In the genomic region with DNA sequence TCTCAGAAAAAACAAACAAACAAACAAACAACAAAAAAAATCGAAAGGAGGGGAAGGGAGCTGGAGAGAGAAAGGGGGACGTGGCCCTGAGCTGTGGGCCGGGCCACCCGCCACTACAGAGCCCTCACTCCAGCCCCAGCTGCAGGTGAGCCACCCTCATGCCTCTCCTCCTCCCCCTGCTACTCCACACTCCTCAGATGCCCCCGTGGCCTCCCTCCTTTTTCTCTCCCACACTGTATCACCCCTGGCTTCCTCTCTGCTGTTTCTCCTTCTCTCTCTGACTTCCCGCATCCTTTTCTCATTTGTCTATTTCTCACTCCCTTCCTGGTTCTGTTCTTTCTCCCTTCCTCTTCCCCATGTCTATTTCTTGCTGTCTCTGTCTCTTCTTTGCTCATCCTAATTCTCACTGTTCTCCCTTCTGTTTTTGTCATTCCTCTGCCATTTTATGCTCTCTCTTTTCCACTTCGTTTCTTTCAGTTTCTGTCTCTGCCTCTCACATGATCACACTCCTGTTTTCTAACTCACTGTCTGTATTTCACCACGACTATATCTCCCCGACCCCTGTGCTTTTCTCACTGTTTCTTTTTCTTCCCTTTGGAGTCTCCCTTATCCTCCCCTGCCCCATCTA, we compare ENCODE assay signal across 1 cellular context.
TF ChIP-seq lines count a peak whose summit lies in the region.

No MANE protein-coding gene starts in this region.

TF ChIP-seq in GM23338, 12 proteins besides CTCF, POLR2A, EP300 and RAD21:
- TF ChIP-seq, protein P1, sequence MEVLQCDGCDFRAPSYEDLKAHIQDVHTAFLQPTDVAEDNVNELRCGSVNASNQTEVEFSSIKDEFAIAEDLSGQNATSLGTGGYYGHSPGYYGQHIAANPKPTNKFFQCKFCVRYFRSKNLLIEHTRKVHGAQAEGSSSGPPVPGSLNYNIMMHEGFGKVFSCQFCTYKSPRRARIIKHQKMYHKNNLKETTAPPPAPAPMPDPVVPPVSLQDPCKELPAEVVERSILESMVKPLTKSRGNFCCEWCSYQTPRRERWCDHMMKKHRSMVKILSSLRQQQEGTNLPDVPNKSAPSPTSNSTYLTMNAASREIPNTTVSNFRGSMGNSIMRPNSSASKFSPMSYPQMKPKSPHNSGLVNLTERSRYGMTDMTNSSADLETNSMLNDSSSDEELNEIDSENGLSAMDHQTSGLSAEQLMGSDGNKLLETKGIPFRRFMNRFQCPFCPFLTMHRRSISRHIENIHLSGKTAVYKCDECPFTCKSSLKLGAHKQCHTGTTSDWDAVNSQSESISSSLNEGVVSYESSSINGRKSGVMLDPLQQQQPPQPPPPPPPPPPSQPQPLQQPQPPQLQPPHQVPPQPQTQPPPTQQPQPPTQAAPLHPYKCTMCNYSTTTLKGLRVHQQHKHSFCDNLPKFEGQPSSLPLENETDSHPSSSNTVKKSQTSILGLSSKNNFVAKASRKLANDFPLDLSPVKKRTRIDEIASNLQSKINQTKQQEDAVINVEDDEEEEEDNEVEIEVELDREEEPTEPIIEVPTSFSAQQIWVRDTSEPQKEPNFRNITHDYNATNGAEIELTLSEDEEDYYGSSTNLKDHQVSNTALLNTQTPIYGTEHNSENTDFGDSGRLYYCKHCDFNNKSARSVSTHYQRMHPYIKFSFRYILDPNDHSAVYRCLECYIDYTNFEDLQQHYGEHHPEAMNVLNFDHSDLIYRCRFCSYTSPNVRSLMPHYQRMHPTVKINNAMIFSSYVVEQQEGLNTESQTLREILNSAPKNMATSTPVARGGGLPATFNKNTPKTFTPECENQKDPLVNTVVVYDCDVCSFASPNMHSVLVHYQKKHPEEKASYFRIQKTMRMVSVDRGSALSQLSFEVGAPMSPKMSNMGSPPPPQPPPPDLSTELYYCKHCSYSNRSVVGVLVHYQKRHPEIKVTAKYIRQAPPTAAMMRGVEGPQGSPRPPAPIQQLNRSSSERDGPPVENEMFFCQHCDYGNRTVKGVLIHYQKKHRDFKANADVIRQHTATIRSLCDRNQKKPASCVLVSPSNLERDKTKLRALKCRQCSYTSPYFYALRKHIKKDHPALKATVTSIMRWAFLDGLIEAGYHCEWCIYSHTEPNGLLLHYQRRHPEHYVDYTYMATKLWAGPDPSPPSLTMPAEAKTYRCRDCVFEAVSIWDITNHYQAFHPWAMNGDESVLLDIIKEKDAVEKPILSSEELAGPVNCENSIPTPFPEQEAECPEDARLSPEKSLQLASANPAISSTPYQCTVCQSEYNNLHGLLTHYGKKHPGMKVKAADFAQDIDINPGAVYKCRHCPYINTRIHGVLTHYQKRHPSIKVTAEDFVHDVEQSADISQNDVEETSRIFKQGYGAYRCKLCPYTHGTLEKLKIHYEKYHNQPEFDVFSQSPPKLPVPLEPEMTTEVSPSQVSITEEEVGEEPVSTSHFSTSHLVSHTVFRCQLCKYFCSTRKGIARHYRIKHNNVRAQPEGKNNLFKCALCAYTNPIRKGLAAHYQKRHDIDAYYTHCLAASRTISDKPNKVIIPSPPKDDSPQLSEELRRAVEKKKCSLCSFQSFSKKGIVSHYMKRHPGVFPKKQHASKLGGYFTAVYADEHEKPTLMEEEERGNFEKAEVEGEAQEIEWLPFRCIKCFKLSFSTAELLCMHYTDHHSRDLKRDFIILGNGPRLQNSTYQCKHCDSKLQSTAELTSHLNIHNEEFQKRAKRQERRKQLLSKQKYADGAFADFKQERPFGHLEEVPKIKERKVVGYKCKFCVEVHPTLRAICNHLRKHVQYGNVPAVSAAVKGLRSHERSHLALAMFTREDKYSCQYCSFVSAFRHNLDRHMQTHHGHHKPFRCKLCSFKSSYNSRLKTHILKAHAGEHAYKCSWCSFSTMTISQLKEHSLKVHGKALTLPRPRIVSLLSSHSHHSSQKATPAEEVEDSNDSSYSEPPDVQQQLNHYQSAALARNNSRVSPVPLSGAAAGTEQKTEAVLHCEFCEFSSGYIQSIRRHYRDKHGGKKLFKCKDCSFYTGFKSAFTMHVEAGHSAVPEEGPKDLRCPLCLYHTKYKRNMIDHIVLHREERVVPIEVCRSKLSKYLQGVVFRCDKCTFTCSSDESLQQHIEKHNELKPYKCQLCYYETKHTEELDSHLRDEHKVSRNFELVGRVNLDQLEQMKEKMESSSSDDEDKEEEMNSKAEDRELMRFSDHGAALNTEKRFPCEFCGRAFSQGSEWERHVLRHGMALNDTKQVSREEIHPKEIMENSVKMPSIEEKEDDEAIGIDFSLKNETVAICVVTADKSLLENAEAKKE (CRISPR knock-in tag; IDR thresholded peaks at IDR 0.05) = no peak
- TF ChIP-seq, protein P2, sequence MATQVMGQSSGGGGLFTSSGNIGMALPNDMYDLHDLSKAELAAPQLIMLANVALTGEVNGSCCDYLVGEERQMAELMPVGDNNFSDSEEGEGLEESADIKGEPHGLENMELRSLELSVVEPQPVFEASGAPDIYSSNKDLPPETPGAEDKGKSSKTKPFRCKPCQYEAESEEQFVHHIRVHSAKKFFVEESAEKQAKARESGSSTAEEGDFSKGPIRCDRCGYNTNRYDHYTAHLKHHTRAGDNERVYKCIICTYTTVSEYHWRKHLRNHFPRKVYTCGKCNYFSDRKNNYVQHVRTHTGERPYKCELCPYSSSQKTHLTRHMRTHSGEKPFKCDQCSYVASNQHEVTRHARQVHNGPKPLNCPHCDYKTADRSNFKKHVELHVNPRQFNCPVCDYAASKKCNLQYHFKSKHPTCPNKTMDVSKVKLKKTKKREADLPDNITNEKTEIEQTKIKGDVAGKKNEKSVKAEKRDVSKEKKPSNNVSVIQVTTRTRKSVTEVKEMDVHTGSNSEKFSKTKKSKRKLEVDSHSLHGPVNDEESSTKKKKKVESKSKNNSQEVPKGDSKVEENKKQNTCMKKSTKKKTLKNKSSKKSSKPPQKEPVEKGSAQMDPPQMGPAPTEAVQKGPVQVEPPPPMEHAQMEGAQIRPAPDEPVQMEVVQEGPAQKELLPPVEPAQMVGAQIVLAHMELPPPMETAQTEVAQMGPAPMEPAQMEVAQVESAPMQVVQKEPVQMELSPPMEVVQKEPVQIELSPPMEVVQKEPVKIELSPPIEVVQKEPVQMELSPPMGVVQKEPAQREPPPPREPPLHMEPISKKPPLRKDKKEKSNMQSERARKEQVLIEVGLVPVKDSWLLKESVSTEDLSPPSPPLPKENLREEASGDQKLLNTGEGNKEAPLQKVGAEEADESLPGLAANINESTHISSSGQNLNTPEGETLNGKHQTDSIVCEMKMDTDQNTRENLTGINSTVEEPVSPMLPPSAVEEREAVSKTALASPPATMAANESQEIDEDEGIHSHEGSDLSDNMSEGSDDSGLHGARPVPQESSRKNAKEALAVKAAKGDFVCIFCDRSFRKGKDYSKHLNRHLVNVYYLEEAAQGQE (IDR thresholded peaks at IDR 0.05; ENCODE audit: unreplicated experiment) = no peak
- no peak for TF ChIP-seq EZH2phosphoT487 (IDR thresholded peaks at IDR 0.05; ENCODE audit: unreplicated experiment)
- TF ChIP-seq NANOG (IDR thresholded peaks at IDR 0.05; ENCODE audit: borderline replicate concordance) = no peak
- no peak for TF ChIP-seq CREB1 (CRISPR knock-in tag; IDR thresholded peaks at IDR 0.05; ENCODE audit: low read depth)
- no peak for TF ChIP-seq ZNF114 (CRISPR knock-in tag; IDR thresholded peaks at IDR 0.05)
- TF ChIP-seq JUNB (IDR thresholded peaks at IDR 0.05; ENCODE audit: unreplicated experiment) = no peak
- TF ChIP-seq STAT1 (IDR thresholded peaks at IDR 0.05; ENCODE audit: unreplicated experiment) = no peak
- no peak for TF ChIP-seq POLR2AphosphoS5 (IDR thresholded peaks at IDR 0.05; ENCODE audit: low read depth)
- TF ChIP-seq, protein P3, sequence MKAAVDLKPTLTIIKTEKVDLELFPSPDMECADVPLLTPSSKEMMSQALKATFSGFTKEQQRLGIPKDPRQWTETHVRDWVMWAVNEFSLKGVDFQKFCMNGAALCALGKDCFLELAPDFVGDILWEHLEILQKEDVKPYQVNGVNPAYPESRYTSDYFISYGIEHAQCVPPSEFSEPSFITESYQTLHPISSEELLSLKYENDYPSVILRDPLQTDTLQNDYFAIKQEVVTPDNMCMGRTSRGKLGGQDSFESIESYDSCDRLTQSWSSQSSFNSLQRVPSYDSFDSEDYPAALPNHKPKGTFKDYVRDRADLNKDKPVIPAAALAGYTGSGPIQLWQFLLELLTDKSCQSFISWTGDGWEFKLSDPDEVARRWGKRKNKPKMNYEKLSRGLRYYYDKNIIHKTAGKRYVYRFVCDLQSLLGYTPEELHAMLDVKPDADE (IDR thresholded peaks at IDR 0.05) = no peak
- no peak for TF ChIP-seq ZNF331 (CRISPR knock-in tag; IDR thresholded peaks at IDR 0.05; ENCODE audit: low read depth)
- TF ChIP-seq EZH2 (IDR thresholded peaks at IDR 0.05; ENCODE audit: low read depth, unreplicated experiment) = no peak
